In genomic region chr9:113738898-113739604, GRCh38 we compare ENCODE assay signal across 2 cellular contexts.
TF ChIP-seq lines count a peak whose summit lies in the region.

No MANE protein-coding gene starts in this region.

TF ChIP-seq in A549, 52 proteins besides CTCF, POLR2A, EP300 and RAD21:
- TF ChIP-seq ZFP36 (IDR thresholded peaks at IDR 0.05; ENCODE audit: borderline replicate concordance, partially characterized antibody), result peak; percentile 60
- no peak for TF ChIP-seq NR3C1 (IDR thresholded peaks at IDR 0.05)
- TF ChIP-seq CHD4 (IDR thresholded peaks at IDR 0.05; ENCODE audit: borderline replicate concordance), result no peak

TF ChIP-seq in H1, 55 proteins besides CTCF, POLR2A, EP300 and RAD21 (continued from another document):
- TF ChIP-seq CEBPB (IDR thresholded peaks at IDR 0.05; ENCODE audit: low read depth, low read length), result 0 out of 2 replicates have a peak, but pooled peaks have one; percentile 2
- no peak for TF ChIP-seq SP4 (IDR thresholded peaks at IDR 0.05; ENCODE audit: low read length)
